11 cellular contexts compared by ENCODE assay signal in the genomic region with DNA sequence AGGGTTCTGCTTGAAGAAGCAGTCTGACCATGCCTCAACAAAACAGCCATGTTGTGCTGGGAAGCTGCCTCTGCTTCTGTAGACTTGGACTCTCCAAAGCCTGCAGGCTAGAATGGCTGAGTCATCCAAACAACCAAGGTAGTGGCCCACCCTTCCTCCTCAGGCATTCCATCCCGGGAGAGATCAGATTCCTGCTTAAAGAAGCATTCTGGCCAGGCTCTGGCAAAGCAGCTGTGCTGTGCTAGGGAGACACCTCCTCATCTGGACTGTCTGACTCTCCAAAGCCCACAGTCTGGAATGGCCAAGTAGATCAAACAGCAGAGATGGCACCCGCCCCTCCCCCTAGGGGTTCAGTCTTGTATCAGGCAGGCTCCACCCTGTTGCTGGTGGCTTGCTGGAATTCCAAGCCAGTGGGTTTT. TPM values are rescaled to one million over a fixed set of nuclear protein-coding genes. Genes with fewer than 3 reads are reported as not detected.
DNase-seq lines count a peak whose midpoint lies in the region; ATAC-seq and TF ChIP-seq lines count a peak whose summit lies in the region.
"Had no signal": no experiment of that assay in that cellular context is flagged by ENCODE, and none has a peak within 500 bp of the region (broad histone marks: within the 10 kb centered on the region; RNA-seq: fewer than 3 reads in every experiment).

No MANE protein-coding gene starts in this region.

- TF ChIP-seq CTCF in AG09319 (IDR thresholded peaks at IDR 0.05; ENCODE audit: low read depth, low read length) (no peak), cardiac fibroblast (IDR thresholded peaks at IDR 0.05; ENCODE audit: low read depth, low read length) (no peak), mucosa of descending colon (IDR thresholded peaks at IDR 0.05) (no peak)

- no peaks in the 10 kb centered on the region for H3K9me3 ChIP-seq in mucosa of descending colon

- DNase-seq in AG09319 (ENCODE audit: extremely low read depth, low read depth): peak; percentile 81
- DNase-seq in cardiac fibroblast (ENCODE audit: low read depth in 2 of 2): peak; percentile 83 to 84
- DNase-seq in mucosa of descending colon: no peak
- no peak for DNase-seq in NOMO-1 treated with DMSO at 0.1 percent for 48 hours (lab: John Stamatoyannopoulos, UW; ENCODE audit: unreplicated experiment)
- DNase-seq in MV-4-11 (lab: John Stamatoyannopoulos, UW): no peak
- DNase-seq in NCI-H526 treated with DMSO at 0.1 percent for 48 hours (lab: John Stamatoyannopoulos, UW): no peak
- DNase-seq in GDM1 (lab: John Stamatoyannopoulos, UW): no peak
- DNase-seq: activated CD4-positive, CD25-positive, alpha-beta regulatory T cell treated with anti-CD3 and anti-CD28 coated beads, Interleukin-2, amount 50 U/mL, for 72 hours; COR-L47; left cardiac atrium had no signal

- H3K4me3 ChIP-seq in cardiac fibroblast (replicated peaks in 1 of 2; ENCODE audit: low read depth in 2 of 2, low read length in 2 of 2) (no peak overlapping the region), mucosa of descending colon (no peak overlapping the region)

- no peaks in the 10 kb centered on the region for H3K36me3 ChIP-seq in mucosa of descending colon (ENCODE audit: low read depth)

- peak; percentile 51 for ATAC-seq in mucosa of descending colon

- intact Hi-C loops in mucosa of descending colon (cut with DNase I, micrococcal nuclease): no loop called here

- peaks cover 5% of the 10 kb centered on the region for H3K4me1 ChIP-seq in mucosa of descending colon (ENCODE audit: low read depth)

- TF ChIP-seq RAD21 in Ishikawa (IDR thresholded peaks at IDR 0.05; ENCODE audit: low read depth): no peak

- no peak for TF ChIP-seq EP300 in Ishikawa (IDR thresholded peaks at IDR 0.05; ENCODE audit: borderline replicate concordance)

TF ChIP-seq in Ishikawa, 13 proteins besides CTCF, POLR2A, EP300 and RAD21:
- TF ChIP-seq, protein P1, sequence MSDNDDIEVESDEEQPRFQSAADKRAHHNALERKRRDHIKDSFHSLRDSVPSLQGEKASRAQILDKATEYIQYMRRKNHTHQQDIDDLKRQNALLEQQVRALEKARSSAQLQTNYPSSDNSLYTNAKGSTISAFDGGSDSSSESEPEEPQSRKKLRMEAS (IDR thresholded peaks at IDR 0.05): peak; percentile 44; the same call in 1 of the 2 replicates
- TF ChIP-seq, protein P2, sequence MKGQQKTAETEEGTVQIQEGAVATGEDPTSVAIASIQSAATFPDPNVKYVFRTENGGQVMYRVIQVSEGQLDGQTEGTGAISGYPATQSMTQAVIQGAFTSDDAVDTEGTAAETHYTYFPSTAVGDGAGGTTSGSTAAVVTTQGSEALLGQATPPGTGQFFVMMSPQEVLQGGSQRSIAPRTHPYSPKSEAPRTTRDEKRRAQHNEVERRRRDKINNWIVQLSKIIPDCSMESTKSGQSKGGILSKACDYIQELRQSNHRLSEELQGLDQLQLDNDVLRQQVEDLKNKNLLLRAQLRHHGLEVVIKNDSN (IDR thresholded peaks at IDR 0.05): no peak
- TF ChIP-seq YY1 (IDR thresholded peaks at IDR 0.05; ENCODE audit: low read depth): peak; percentile 63; the same call in 1 of the 2 replicates

RNA-seq across cellular contexts. Expression of a gene that starts 38.3 kb away (rescaled TPM):
- 10 to 100 TPM; 24.4 to 44.3 (median 33.2) TPM for total RNA-seq in mucosa of descending colon

Comparison
In these comparisons a context has a peak if more than half of its experiments do, and no peak if none do; other contexts are left out.
1. DNase-seq: peak in AG09319 (single experiment) and cardiac fibroblast (2 of 2); none in mucosa of descending colon (0 of 3), NOMO-1 treated with DMSO at 0.1 percent for 48 hours (single experiment), MV-4-11 (single experiment), NCI-H526 treated with DMSO at 0.1 percent for 48 hours (single experiment) and GDM1 (single experiment).